In genomic region chrX:8971116-8971515, GRCh38 we compare ENCODE assay signal across 9 cellular contexts.
DNase-seq lines count a peak whose midpoint lies in the region; ATAC-seq and TF ChIP-seq lines count a peak whose summit lies in the region.
"Had no signal": no experiment of that assay in that cellular context is flagged by ENCODE, and none has a peak within 500 bp of the region (broad histone marks: within the 10 kb centered on the region; RNA-seq: fewer than 3 reads in every experiment).

No MANE protein-coding gene starts in this region.

- H3K9ac ChIP-seq in HCT116 (ENCODE audit: low read length) = no peak overlapping the region

- 60 to 86% (median 76%) methylated on average over 1 of the region's 1 CpG for WGBS in spleen, 5 donors

- no peaks in the 10 kb centered on the region for H3K9me2 ChIP-seq in HCT116 (ENCODE audit: insufficient read depth)

- intact Hi-C loops in HCT116 (cut with micrococcal nuclease) (loop anchor here (2.0 kb wide), 2 partner anchors 494 to 738 kb away; partner anchors contain the start of gene TBL1X), spleen (cut with DNase I; ENCODE audit: low total_unique reads) (loop anchor here (5.0 kb wide), 1 partner anchor 741 kb away; no protein-coding TSS in a partner anchor)

- H3K9me3 ChIP-seq in HCT116 (ENCODE audit: control insufficient read depth in 1 of 2, insufficient read depth in 1 of 2, low read depth in 1 of 2, low read length in 2 of 2) (no peaks in the 10 kb centered on the region), spleen (peaks cover 0 to 12% (median 0%) of the 10 kb centered on the region in 8 donors)
- H3K9me3 ChIP-seq: SJSA1 had no signal

- TF ChIP-seq POLR2A in HCT116 (IDR thresholded peaks at IDR 0.05; ENCODE audit: borderline replicate concordance, extremely low read depth, insufficient read depth, insufficient read length) = no peak
- no peak for TF ChIP-seq POLR2A in spleen (IDR thresholded peaks at IDR 0.05)

- H3K4me1 ChIP-seq in HCT116 (ENCODE audit: control insufficient read depth in 1 of 2, insufficient read depth in 2 of 2, low read length in 2 of 2) (no peaks in the 10 kb centered on the region), spleen (no peaks in the 10 kb centered on the region)
- H3K4me1 ChIP-seq: SJSA1 had no signal

- H2AFZ ChIP-seq in HCT116 (ENCODE audit: low read depth, low read length, poor library complexity, severe bottlenecking) = no peak overlapping the region

- H3K36me3 ChIP-seq in HCT116 (ENCODE audit: control insufficient read depth in 1 of 2, insufficient read depth in 2 of 2, low read length in 2 of 2) (no peaks in the 10 kb centered on the region), spleen (no peaks in the 10 kb centered on the region)
- H3K36me3 ChIP-seq: SJSA1 had no signal

- H3K4me3 ChIP-seq in HCT116 (replicated peaks in 1 of 2; ENCODE audit: low read depth in 1 of 2, low read length in 2 of 2) (no peak overlapping the region), fibroblast of pulmonary artery (replicated peaks; ENCODE audit: low read depth, low read length) (no peak overlapping the region), spleen (no peak overlapping the region)
- H3K4me3 ChIP-seq: SJSA1 had no signal

- CTCF ChIA-PET in HCT116 (lab: Charles Lee) = no interaction called here

- RAD21 ChIA-PET in HCT116 (lab: Charles Lee; ENCODE audit: low non-redundant PET in 1 of 2, low total read pairs in 2 of 2, uncharacterized antibody in 2 of 2, unreplicated experiment in 2 of 2) = no interaction called here

- H3K4me2 ChIP-seq in HCT116 (ENCODE audit: low read length) = no peak overlapping the region

- BruUV-seq in HCT116 (replicated peaks; lab: Mats Ljungman, UMichigan) = no TSS peak

- ATAC-seq in HCT116 (peak; percentile 66; the same call in 1 of the 2 replicates), HG03432 (IDR thresholded peaks at IDR 0.05; ENCODE audit: unreplicated experiment) (no peak)

- no peaks in the 10 kb centered on the region for H4K20me1 ChIP-seq in HCT116 (ENCODE audit: insufficient read depth)

- peak; percentile 22 for DNase-seq in DMS114 treated with DMSO at 0.1 percent for 48 hours (lab: John Stamatoyannopoulos, UW; ENCODE audit: unreplicated experiment)
- peak; percentile 13 for DNase-seq in HCT116 (ENCODE audit: low read depth, low spot score)
- DNase-seq in RPMI8226 = peak; percentile 40
- DNase-seq in fibroblast of pulmonary artery (ENCODE audit: low read depth) = peak; percentile 75
- DNase-seq in spleen = no peak
- DNase-seq in nucleus accumbens (lab: John Stamatoyannopoulos, UW) = no peak
- no peak for DNase-seq in cortex of kidney (lab: John Stamatoyannopoulos, UW)

- H3K27ac ChIP-seq in HCT116 (ENCODE audit: low read depth, low read length) = no peak overlapping the region
- no peak overlapping the region for H3K27ac ChIP-seq in spleen
- H3K27ac ChIP-seq: SJSA1 had no signal

- H3K27me3 ChIP-seq in HCT116 (ENCODE audit: insufficient read depth, low read length) = no peaks in the 10 kb centered on the region
- H3K27me3 ChIP-seq in spleen (replicated peaks in 1 of 7) = no peaks in the 10 kb centered on the region
- H3K27me3 ChIP-seq: SJSA1 had no signal

- TF ChIP-seq CTCF in HCT116 (IDR thresholded peaks at IDR 0.05 in 2 of 3, conservative IDR thresholded peaks at IDR 0.05 in 1 of 3; ENCODE audit: borderline replicate concordance in 1 of 3, insufficient read depth in 1 of 3, low read depth in 2 of 3, low read length in 2 of 3) (peak in 2 of 3 experiments; percentile 7 to 24; a peak in 1 of 6 replicates), fibroblast of pulmonary artery (IDR thresholded peaks at IDR 0.05; ENCODE audit: low read length, missing control alignments) (peak; percentile 41), spleen (IDR thresholded peaks at IDR 0.05 in 8 of 11, conservative IDR thresholded peaks at IDR 0.05 in 3 of 11) (peak in 9 of 11 experiments; percentile 18 to 44 (median 35))

- POLR2A ChIA-PET in HCT116 (lab: Charles Lee) = no interaction called here

- H3K79me2 ChIP-seq in HCT116 (ENCODE audit: insufficient read depth, low read length) = no peaks in the 10 kb centered on the region

- peak; percentile 48 for TF ChIP-seq RAD21 in HCT116 (IDR thresholded peaks at IDR 0.05; ENCODE audit: low read depth)

TF ChIP-seq in HCT116, 20 proteins besides CTCF, POLR2A, EP300 and RAD21:
- TF ChIP-seq SRF (IDR thresholded peaks at IDR 0.05; ENCODE audit: low read depth) (no peak), MAX (IDR thresholded peaks at IDR 0.05) (no peak), JUND (IDR thresholded peaks at IDR 0.05) (no peak), FOSL1 (IDR thresholded peaks at IDR 0.05; ENCODE audit: low read depth) (no peak), ELF1 (IDR thresholded peaks at IDR 0.05; ENCODE audit: borderline replicate concordance, low read depth) (no peak), SIN3A (IDR thresholded peaks at IDR 0.05; ENCODE audit: low read depth) (no peak), ZNF274 (IDR thresholded peaks at IDR 0.05; ENCODE audit: low read depth, low read length) (no peak), SP1 (IDR thresholded peaks at IDR 0.05; ENCODE audit: low read depth) (no peak), EZH2phosphoT487 (IDR thresholded peaks at IDR 0.05; ENCODE audit: borderline replicate concordance) (no peak), EZH2 (IDR thresholded peaks at IDR 0.05) (no peak)
- TF ChIP-seq, protein P1, sequence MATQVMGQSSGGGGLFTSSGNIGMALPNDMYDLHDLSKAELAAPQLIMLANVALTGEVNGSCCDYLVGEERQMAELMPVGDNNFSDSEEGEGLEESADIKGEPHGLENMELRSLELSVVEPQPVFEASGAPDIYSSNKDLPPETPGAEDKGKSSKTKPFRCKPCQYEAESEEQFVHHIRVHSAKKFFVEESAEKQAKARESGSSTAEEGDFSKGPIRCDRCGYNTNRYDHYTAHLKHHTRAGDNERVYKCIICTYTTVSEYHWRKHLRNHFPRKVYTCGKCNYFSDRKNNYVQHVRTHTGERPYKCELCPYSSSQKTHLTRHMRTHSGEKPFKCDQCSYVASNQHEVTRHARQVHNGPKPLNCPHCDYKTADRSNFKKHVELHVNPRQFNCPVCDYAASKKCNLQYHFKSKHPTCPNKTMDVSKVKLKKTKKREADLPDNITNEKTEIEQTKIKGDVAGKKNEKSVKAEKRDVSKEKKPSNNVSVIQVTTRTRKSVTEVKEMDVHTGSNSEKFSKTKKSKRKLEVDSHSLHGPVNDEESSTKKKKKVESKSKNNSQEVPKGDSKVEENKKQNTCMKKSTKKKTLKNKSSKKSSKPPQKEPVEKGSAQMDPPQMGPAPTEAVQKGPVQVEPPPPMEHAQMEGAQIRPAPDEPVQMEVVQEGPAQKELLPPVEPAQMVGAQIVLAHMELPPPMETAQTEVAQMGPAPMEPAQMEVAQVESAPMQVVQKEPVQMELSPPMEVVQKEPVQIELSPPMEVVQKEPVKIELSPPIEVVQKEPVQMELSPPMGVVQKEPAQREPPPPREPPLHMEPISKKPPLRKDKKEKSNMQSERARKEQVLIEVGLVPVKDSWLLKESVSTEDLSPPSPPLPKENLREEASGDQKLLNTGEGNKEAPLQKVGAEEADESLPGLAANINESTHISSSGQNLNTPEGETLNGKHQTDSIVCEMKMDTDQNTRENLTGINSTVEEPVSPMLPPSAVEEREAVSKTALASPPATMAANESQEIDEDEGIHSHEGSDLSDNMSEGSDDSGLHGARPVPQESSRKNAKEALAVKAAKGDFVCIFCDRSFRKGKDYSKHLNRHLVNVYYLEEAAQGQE (IDR thresholded peaks at IDR 0.05; ENCODE audit: low read depth) = no peak

Comparison
In these comparisons a context has a peak if more than half of its experiments do, and no peak if none do; other contexts are left out.
1. DNase-seq: peak in DMS114 treated with DMSO at 0.1 percent for 48 hours (single experiment), HCT116 (single experiment), RPMI8226 (single experiment) and fibroblast of pulmonary artery (single experiment); none in spleen (single experiment), nucleus accumbens (0 of 56) and cortex of kidney (single experiment).
2. Peak in every context shown above with its lines, with median percentiles within 50 percentile points of each other: CTCF ChIP-seq.